Comparison of ENCODE assay signal across 1 cellular context in genomic region chr16:85612191-85612800, GRCh38.
TF ChIP-seq lines count a peak whose summit lies in the region.

No MANE protein-coding gene starts in this region.

TF ChIP-seq in HepG2, 621 proteins besides CTCF, POLR2A, EP300 and RAD21 (continued from another document):
- no peak for TF ChIP-seq HNF1A (IDR thresholded peaks at IDR 0.05; ENCODE audit: low read depth)
- TF ChIP-seq HNF1A (CRISPR knock-in tag; IDR thresholded peaks at IDR 0.05; ENCODE audit: borderline replicate concordance) = no peak
- no peak for TF ChIP-seq MAF1 (CRISPR knock-in tag; IDR thresholded peaks at IDR 0.05; ENCODE audit: borderline replicate concordance)
- TF ChIP-seq CCAR2 (optimal IDR thresholded peaks at IDR 0.05; ENCODE audit: low read depth, low read length) = no peak
- no peak for TF ChIP-seq ARID2 (CRISPR knock-in tag; IDR thresholded peaks at IDR 0.05; ENCODE audit: borderline replicate concordance)
